ENCODE assay signal across 1 cellular context in genomic region chr10:99525897-99526296, GRCh38.
TF ChIP-seq lines count a peak whose summit lies in the region.

No MANE protein-coding gene starts in this region.

TF ChIP-seq in H1, 55 proteins besides CTCF, POLR2A, EP300 and RAD21 (continued from another document):
- TF ChIP-seq ATF2 (IDR thresholded peaks at IDR 0.05; ENCODE audit: low read length) (no peak), HDAC2 (IDR thresholded peaks at IDR 0.05; ENCODE audit: borderline replicate concordance in 1 of 2, low read depth in 2 of 2, low read length in 2 of 2) (no peak), TEAD4 (IDR thresholded peaks at IDR 0.05; ENCODE audit: low read depth, low read length) (no peak), TAF1 (IDR thresholded peaks at IDR 0.05; ENCODE audit: low read depth, low read length) (no peak), CBX5 (IDR thresholded peaks at IDR 0.05; ENCODE audit: low read depth, low read length) (no peak)
